ENCODE assay signal across 16 cellular contexts in the genomic region with DNA sequence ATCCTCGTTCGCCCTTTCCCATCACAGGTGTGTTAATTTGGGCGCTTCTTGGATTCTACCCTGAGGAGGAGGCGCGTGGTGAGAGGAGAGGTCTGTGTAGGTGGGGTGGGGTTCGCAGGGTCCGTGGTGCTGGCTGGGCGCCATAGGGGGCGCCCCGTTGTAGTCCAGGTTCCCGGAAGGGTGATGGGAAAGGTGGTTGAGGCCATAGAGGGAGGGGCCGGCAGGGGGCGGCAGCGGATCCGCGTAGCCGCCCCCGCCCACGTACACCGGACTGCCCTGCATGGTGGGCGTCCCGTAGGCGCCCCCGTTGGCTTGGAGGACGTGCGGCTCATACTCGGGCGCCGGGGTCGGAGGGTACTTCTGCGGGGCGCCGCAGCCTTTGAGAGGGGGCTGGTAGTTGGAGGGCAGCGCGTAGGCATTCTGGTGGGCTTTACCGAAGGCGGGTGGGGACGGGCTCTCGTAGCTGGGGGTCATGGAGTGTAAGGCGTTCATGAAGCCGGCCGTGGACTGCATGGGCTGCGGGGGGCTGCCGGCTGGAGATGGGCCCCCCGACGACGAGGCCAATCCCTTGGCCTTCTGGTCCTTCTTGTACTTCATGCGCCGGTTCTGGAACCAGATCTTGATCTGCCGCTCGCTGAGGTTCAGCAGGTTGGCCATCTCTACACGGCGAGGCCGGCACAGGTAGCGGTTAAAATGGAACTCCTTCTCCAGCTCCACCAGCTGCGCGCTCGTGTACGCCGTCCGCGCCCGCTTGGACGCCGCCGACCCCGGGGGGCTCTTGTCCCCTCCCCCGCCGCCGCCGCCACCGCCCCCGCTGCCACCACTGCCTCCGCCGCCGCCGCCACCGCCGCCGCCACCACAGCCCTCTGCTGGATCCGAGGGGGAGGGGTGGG. TPM values are rescaled to one million over a fixed set of nuclear protein-coding genes. Genes with fewer than 3 reads are reported as not detected.
DNase-seq lines count a peak whose midpoint lies in the region; TF ChIP-seq lines count a peak whose summit lies in the region.
"Had no signal": no experiment of that assay in that cellular context is flagged by ENCODE, and none has a peak within 500 bp of the region (broad histone marks: within the 10 kb centered on the region; RNA-seq: fewer than 3 reads in every experiment).

No MANE protein-coding gene starts in this region.

- no peak overlapping the region for H2BK12ac ChIP-seq in neuronal stem cell (ENCODE audit: low read length)

- H3K9me3 ChIP-seq in Peyer's patch = no peaks in the 10 kb centered on the region
- peaks cover 0 to 6% of the 10 kb centered on the region in 2 donors for H3K9me3 ChIP-seq in neuronal stem cell (replicated peaks in 1 of 2; ENCODE audit: control insufficient read depth in 2 of 2, insufficient read depth in 1 of 2, low read depth in 1 of 2, low read length in 2 of 2)

- H3K9me3 Mint-ChIP-seq in Calu3 (ENCODE audit: low read depth, unreplicated experiment) = no peaks in the 10 kb centered on the region
- H3K9me3 Mint-ChIP-seq: activated CD4-positive, alpha-beta T cell treated with anti-CD3 and anti-CD28 coated beads, Interleukin-2, amount 10 ng/mL, durations not matched to agents 7 days and 5 days; CD4-positive, CD25-positive, alpha-beta regulatory T cell; dendritic cell treated with granulocyte-macrophage colony-stimulating factor and Interleukin-4, amounts not matched to agents 40 ng/mL and 50 ng/mL, for 4 days had no signal

- H4K8ac ChIP-seq in neuronal stem cell (ENCODE audit: low read depth, low read length) = no peak overlapping the region

- CTCF ChIA-PET in Calu3 (lab: Charles Lee) = no interaction called here

- no peak overlapping the region for H2BK15ac ChIP-seq in neuronal stem cell (ENCODE audit: low read length)

- TF ChIP-seq CTCF in Calu3 (IDR thresholded peaks at IDR 0.05; ENCODE audit: unreplicated experiment) (no peak), Peyer's patch (IDR thresholded peaks at IDR 0.05) (no peak), fibroblast of mammary gland (conservative IDR thresholded peaks at IDR 0.05; ENCODE audit: control insufficient read depth, insufficient read depth, low read depth, low read length) (no peak)

- H3K4me3 Mint-ChIP-seq in Calu3 (ENCODE audit: low read depth, unreplicated experiment) = peak overlapping the region; percentile 16
- H3K4me3 Mint-ChIP-seq: activated CD4-positive, alpha-beta T cell treated with anti-CD3 and anti-CD28 coated beads, Interleukin-2, amount 10 ng/mL, durations not matched to agents 7 days and 5 days; CD4-positive, CD25-positive, alpha-beta regulatory T cell; dendritic cell treated with granulocyte-macrophage colony-stimulating factor and Interleukin-4, amounts not matched to agents 40 ng/mL and 50 ng/mL, for 4 days had no signal

- H3K4me1 Mint-ChIP-seq in Calu3 (ENCODE audit: low read depth, unreplicated experiment) = peaks cover 30% of the 10 kb centered on the region

- H3K4ac ChIP-seq in neuronal stem cell (ENCODE audit: low read length) = no peak overlapping the region

- peaks cover 87% of the 10 kb centered on the region for H3K36me3 Mint-ChIP-seq in Calu3 (ENCODE audit: insufficient read depth, unreplicated experiment)
- H3K36me3 Mint-ChIP-seq: CD4-positive, CD25-positive, alpha-beta regulatory T cell had no signal

- no peak overlapping the region for H2BK120ac ChIP-seq in neuronal stem cell (ENCODE audit: low read depth, low read length)

- no peak overlapping the region for H3K9ac ChIP-seq in neuronal stem cell (ENCODE audit: low read depth, low read length, poor library complexity)

- H3K27ac ChIP-seq in Peyer's patch (peak overlapping the region; percentile 42 to 96 (median 63)), neuronal stem cell (replicated peaks; ENCODE audit: low read length) (no peak overlapping the region)

- H3K27me3 Mint-ChIP-seq in Calu3 (ENCODE audit: unreplicated experiment) = peaks cover 2% of the 10 kb centered on the region

- H3K79me1 ChIP-seq in neuronal stem cell (ENCODE audit: low read depth, low read length) = peaks cover 2% of the 10 kb centered on the region

- intact Hi-C loops in Calu3 (cut with micrococcal nuclease; ENCODE audit: unreplicated experiment) = no loop called here

- no peak overlapping the region for H3K14ac ChIP-seq in neuronal stem cell (ENCODE audit: low read length)

- H3K18ac ChIP-seq in neuronal stem cell (ENCODE audit: low read length) = no peak overlapping the region

- H3K27me3 ChIP-seq in Peyer's patch (no peaks in the 10 kb centered on the region), neuronal stem cell (ENCODE audit: control insufficient read depth in 3 of 3, insufficient read depth in 3 of 3, low read depth in 1 of 3, low read length in 3 of 3) (peaks cover 54 to 95% (median 87%) of the 10 kb centered on the region in 3 experiments)

- no TSS peak for BruUV-seq in Calu3 (replicated peaks; lab: Mats Ljungman, UMichigan)

- H2AFZ ChIP-seq in neuronal stem cell (ENCODE audit: low read length) = no peak overlapping the region

- no peak overlapping the region for H2BK5ac ChIP-seq in neuronal stem cell (ENCODE audit: low read length)

- no CpG with 5 or more reads among the region's 81 CpGs for WGBS in neuronal stem cell (ENCODE audit: extremely low coverage in 2 of 2, insufficient read length in 2 of 2, insufficient replicate concordance in 1 of 2), 2 donors

- H3K4me3 ChIP-seq in Peyer's patch (peak overlapping the region in 1 of 4 donors; percentile 10), fibroblast of mammary gland (ENCODE audit: control insufficient read depth, low read depth, low read length) (peak overlapping the region; percentile 24), neuronal stem cell (ENCODE audit: low read length in 2 of 2) (peak overlapping the region in 1 of 2 donors; percentile 30)

- H4K91ac ChIP-seq in neuronal stem cell (ENCODE audit: low read depth, low read length, poor library complexity) = no peak overlapping the region

- peaks cover 0 to 53% (median 0%) of the 10 kb centered on the region in 4 donors for H3K4me1 ChIP-seq in Peyer's patch
- H3K4me1 ChIP-seq in neuronal stem cell (ENCODE audit: control insufficient read depth in 2 of 2, insufficient read depth in 1 of 2, low read depth in 1 of 2, low read length in 2 of 2) = no peaks in the 10 kb centered on the region

- H3K4me2 ChIP-seq in neuronal stem cell (ENCODE audit: insufficient read depth, low read length, poor library complexity, severe bottlenecking) = no peak overlapping the region

- H3K27ac Mint-ChIP-seq in Calu3 (ENCODE audit: unreplicated experiment) = peak overlapping the region; percentile 58
- H3K27ac Mint-ChIP-seq: activated CD4-positive, alpha-beta T cell treated with anti-CD3 and anti-CD28 coated beads, Interleukin-2, amount 10 ng/mL, durations not matched to agents 7 days and 5 days; dendritic cell treated with granulocyte-macrophage colony-stimulating factor and Interleukin-4, amounts not matched to agents 40 ng/mL and 50 ng/mL, for 4 days had no signal

- TF ChIP-seq POLR2A in Peyer's patch (IDR thresholded peaks at IDR 0.05) = no peak

- H3K36me3 ChIP-seq in Peyer's patch (peaks cover 0 to 23% (median 3%) of the 10 kb centered on the region in 3 donors), neuronal stem cell (replicated peaks in 1 of 2; ENCODE audit: control insufficient read depth in 2 of 2, insufficient read depth in 2 of 2, low read length in 2 of 2) (no peaks in the 10 kb centered on the region)

- no peak overlapping the region for H2AK5ac ChIP-seq in neuronal stem cell (ENCODE audit: low read depth, low read length)

- DNase-seq in Calu3 (peak; percentile 38), Peyer's patch (no peak), fibroblast of mammary gland (ENCODE audit: low read depth) (no peak), neuronal stem cell (ENCODE audit: low spot score) (no peak), NCI-H1436 (lab: John Stamatoyannopoulos, UW) (no peak), NCI-H2029 treated with DMSO at 0.1 percent for 48 hours (lab: John Stamatoyannopoulos, UW) (no peak), GOT3 (lab: John Stamatoyannopoulos, UW) (no peak), NCI-H2107 (lab: John Stamatoyannopoulos, UW) (no peak)
- DNase-seq: activated CD4-positive, alpha-beta T cell treated with anti-CD3 and anti-CD28 coated beads, Interleukin-2, amount 10 ng/mL, durations not matched to agents 7 days and 5 days; activated gamma-delta T cell; CD4-positive, CD25-positive, alpha-beta regulatory T cell; head of caudate nucleus; NCI-H146 had no signal

- H3K23ac ChIP-seq in neuronal stem cell (ENCODE audit: low read depth, low read length, poor library complexity) = peak overlapping the region; percentile 28

RNA-seq across cellular contexts. Expression of gene HOXB2, which starts 5.7 kb away (rescaled TPM):
- total RNA-seq in Calu3 (2022) (24.5 and 32.6 TPM in 2 replicates), Peyer's patch (1 to 10 TPM; 1.4 to 9.6 (median 4.1) TPM)
- polyA plus RNA-seq in neuronal stem cell (2013, experiment 1 of 2) = not detected
- not detected for polyA plus RNA-seq in neuronal stem cell (2013, experiment 2 of 2)

RNA-seq across cellular contexts. Expression of gene HOXB1, which starts 19.7 kb away (rescaled TPM):
- total RNA-seq in Calu3 (2022) (not detected in 2 replicates), Peyer's patch (not detected)
- polyA plus RNA-seq in neuronal stem cell (2013, experiment 1 of 2) = not detected
- polyA plus RNA-seq in neuronal stem cell (2013, experiment 2 of 2) = not detected
- total RNA-seq: activated CD4-positive, alpha-beta T cell treated with anti-CD3 and anti-CD28 coated beads, Interleukin-2, amount 10 ng/mL, durations not matched to agents 7 days and 5 days; CD4-positive, CD25-positive, alpha-beta regulatory T cell; HT1080; sciatic nerve had no signal
- polyA plus RNA-seq: CD4-positive, CD25-positive, alpha-beta regulatory T cell had no signal

RNA-seq across cellular contexts. Expression of gene HOXB4, which starts 27.6 kb away (rescaled TPM):
- 28.0 and 31.1 TPM in 2 replicates for total RNA-seq in Calu3 (2022)
- total RNA-seq in Peyer's patch = 1 to 10 TPM; 1.8 to 6.6 (median 5.1) TPM
- polyA plus RNA-seq in neuronal stem cell (2013, experiment 1 of 2) = not detected
- not detected for polyA plus RNA-seq in neuronal stem cell (2013, experiment 2 of 2)

RNA-seq across cellular contexts. Expression of gene HOXB3, which starts 39.5 kb away (rescaled TPM):
- 151 and 154 TPM in 2 replicates for total RNA-seq in Calu3 (2022)
- 10 to 100 TPM; 37.0 to 89.3 (median 65.4) TPM for total RNA-seq in Peyer's patch
- polyA plus RNA-seq in neuronal stem cell (2013, experiment 1 of 2) = not detected
- not detected for polyA plus RNA-seq in neuronal stem cell (2013, experiment 2 of 2)

RNA-seq across cellular contexts. Expression of gene HOXB5, which starts 43.0 kb away (rescaled TPM):
- total RNA-seq in Calu3 (2022) = 47.2 and 48.5 TPM in 2 replicates
- total RNA-seq in Peyer's patch = 10 to 100 TPM in 3 of 4 donors, 1 to 10 TPM in 1; 7.7 to 22.5 (median 15.0) TPM
- not detected for polyA plus RNA-seq in neuronal stem cell (2013, experiment 1 of 2)
- not detected for polyA plus RNA-seq in neuronal stem cell (2013, experiment 2 of 2)
- total RNA-seq: activated CD4-positive, alpha-beta T cell treated with anti-CD3 and anti-CD28 coated beads, Interleukin-2, amount 10 ng/mL, durations not matched to agents 7 days and 5 days; CD4-positive, CD25-positive, alpha-beta regulatory T cell had no signal
- polyA plus RNA-seq: CD4-positive, CD25-positive, alpha-beta regulatory T cell had no signal
